ENCODE assay signal across 17 cellular contexts in the genomic region with DNA sequence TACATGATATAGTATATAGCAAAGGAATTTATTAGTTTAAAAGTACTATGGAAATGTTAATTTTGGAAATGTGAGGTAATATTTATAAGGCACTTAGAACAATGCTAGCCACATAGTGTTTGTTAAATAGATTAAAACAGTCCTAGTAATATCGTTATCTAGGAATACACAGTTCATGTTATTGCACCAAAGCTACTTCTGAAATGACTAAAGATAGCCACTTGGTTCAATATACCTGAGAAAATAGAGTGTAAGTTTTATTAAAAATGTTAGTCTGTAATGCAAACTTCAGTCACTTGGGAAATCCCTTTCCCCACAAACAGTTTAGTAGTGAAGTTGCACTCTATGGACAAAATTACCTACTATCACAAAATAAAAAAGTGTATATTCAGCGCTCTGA. TPM values are rescaled to one million over a fixed set of nuclear protein-coding genes. Genes with fewer than 3 reads are reported as not detected.
DNase-seq lines count a peak whose midpoint lies in the region; ATAC-seq, FAIRE-seq and TF ChIP-seq lines count a peak whose summit lies in the region.
"Had no signal": no experiment of that assay in that cellular context is flagged by ENCODE, and none has a peak within 500 bp of the region (broad histone marks: within the 10 kb centered on the region; RNA-seq: fewer than 3 reads in every experiment).

No MANE protein-coding gene starts in this region.

- peak overlapping the region; percentile 2 to 54 for H3K27ac ChIP-seq in liver (ENCODE audit: low read depth in 1 of 2, low read length in 2 of 2)
- no peak overlapping the region for H3K27ac ChIP-seq in HepG2 (ENCODE audit: extremely low read length, insufficient read depth, low read length)
- peak overlapping the region in 2 of 3 donors; percentile 19 to 28 for H3K27ac ChIP-seq in right lobe of liver
- H3K27ac ChIP-seq in CD4-positive, alpha-beta T cell (ENCODE audit: low read depth, low read length): no peak overlapping the region
- no peak overlapping the region for H3K27ac ChIP-seq in aorta (ENCODE audit: low read depth in 1 of 2, low read length in 2 of 2)

- no peak for TF ChIP-seq RAD21 in liver (IDR thresholded peaks at IDR 0.05)
- no peak for TF ChIP-seq RAD21 in HepG2 (CRISPR knock-in tag; IDR thresholded peaks at IDR 0.05)

- no peaks in the 10 kb centered on the region for H3K27me3 Mint-ChIP-seq in activated T-helper 17 cell treated with anti-CD3 and anti-CD28 coated beads, Interleukin-2, amount 50 U/mL, for 72 hours
- no peaks in the 10 kb centered on the region for H3K27me3 Mint-ChIP-seq in CD4-positive, alpha-beta T cell
- H3K27me3 Mint-ChIP-seq: CD4-positive, CD25-positive, alpha-beta regulatory T cell had no signal

- TF ChIP-seq CTCF in liver (IDR thresholded peaks at IDR 0.05; ENCODE audit: low read depth, low read length, missing input control): no peak
- TF ChIP-seq CTCF in HepG2 (CRISPR knock-in tag; IDR thresholded peaks at IDR 0.05): no peak
- no peak for TF ChIP-seq CTCF in right lobe of liver (IDR thresholded peaks at IDR 0.05)
- TF ChIP-seq CTCF in CD4-positive, alpha-beta T cell (IDR thresholded peaks at IDR 0.05): no peak

- no peaks in the 10 kb centered on the region for H4K20me1 ChIP-seq in HepG2 (ENCODE audit: insufficient read depth, low read length)

- no peak overlapping the region for H3K9ac ChIP-seq in liver (ENCODE audit: low read depth in 1 of 2, low read length in 2 of 2)
- H3K9ac ChIP-seq in HepG2 (ENCODE audit: insufficient read depth, low read depth, low read length): no peak overlapping the region

- POLR2A ChIA-PET in HepG2 (lab: Yijun Ruan, JAX): no interaction called here
- POLR2A ChIA-PET in CD4-positive, alpha-beta T cell (lab: Charles Lee): no interaction called here

- H3K27ac Mint-ChIP-seq in activated T-helper 17 cell treated with anti-CD3 and anti-CD28 coated beads, Interleukin-2, amount 50 U/mL, for 72 hours: no peak overlapping the region
- peak overlapping the region; percentile 73 for H3K27ac Mint-ChIP-seq in stimulated activated effector memory CD8-positive, alpha-beta T cell treated with anti-CD3 and anti-CD28 coated beads, Interleukin-12 subunit alpha, Interleukin-12 subunit beta, amount 100 ng/mL, for 72 hours
- H3K27ac Mint-ChIP-seq in CD4-positive, alpha-beta T cell: no peak overlapping the region
- H3K27ac Mint-ChIP-seq: CD4-positive, CD25-positive, alpha-beta regulatory T cell; GM23338 had no signal

- in situ Hi-C loops in HepG2 (cut with HindIII; ENCODE audit: extremely low pct_ligation_motif_present, low pct_unique_long_range_greater_than_20kb): no loop called here

- CTCF ChIA-PET in HepG2 (lab: Yijun Ruan, JAX; ENCODE audit: low intra/inter-chr PET ratio, low total read pairs): no interaction called here
- CTCF ChIA-PET in CD4-positive, alpha-beta T cell (lab: Charles Lee): no interaction called here

- no peak overlapping the region for H3K4me2 ChIP-seq in HepG2 (ENCODE audit: low read depth, low read length)
- H3K4me2 ChIP-seq: GM23338 had no signal

- TF ChIP-seq EP300 in HepG2 (IDR thresholded peaks at IDR 0.05; ENCODE audit: low read depth in 2 of 2, low read length in 2 of 2) (no peak), HepG2 (CRISPR knock-in tag; IDR thresholded peaks at IDR 0.05; ENCODE audit: borderline replicate concordance) (no peak)

- DNase-seq in HepG2 (ENCODE audit: low spot score) (no peak), right lobe of liver (no peak), HPDE6-E6E7 (ENCODE audit: extremely low spot score) (no peak), aorta (no peak)
- no peak for DNase-seq in stimulated activated effector memory CD8-positive, alpha-beta T cell treated with anti-CD3 and anti-CD28 coated beads, Interleukin-12 subunit alpha, Interleukin-12 subunit beta, amount 100 ng/mL, for 72 hours (ENCODE audit: low spot score in 2 of 2)
- no peak for DNase-seq in CD4-positive, alpha-beta T cell
- DNase-seq: ACHN; BE2C; C1 segment of cervical spinal cord; Caco-2; CD4-positive, CD25-positive, alpha-beta regulatory T cell; GDM1 had no signal

- H3K9me3 ChIP-seq in liver (ENCODE audit: control insufficient read depth in 4 of 4, low read length in 3 of 4) (no peaks in the 10 kb centered on the region), HepG2 (ENCODE audit: low read length) (no peaks in the 10 kb centered on the region), right lobe of liver (no peaks in the 10 kb centered on the region), aorta (ENCODE audit: control insufficient read depth, low read length) (no peaks in the 10 kb centered on the region)
- no peaks in the 10 kb centered on the region for H3K9me3 ChIP-seq in CD4-positive, alpha-beta T cell (ENCODE audit: control insufficient read depth, low read length)
- H3K9me3 ChIP-seq: BE2C, Caco-2 had no signal

- no peak overlapping the region for H3K4me3 ChIP-seq in liver (ENCODE audit: low read depth in 1 of 3, low read length in 3 of 3)
- no peak overlapping the region for H3K4me3 ChIP-seq in HepG2 (replicated peaks in 1 of 3; ENCODE audit: insufficient read depth in 1 of 3, low read depth in 2 of 3, low read length in 3 of 3)
- H3K4me3 ChIP-seq in right lobe of liver: no peak overlapping the region
- no peak overlapping the region for H3K4me3 ChIP-seq in aorta (ENCODE audit: low read length in 2 of 2)
- H3K4me3 ChIP-seq: GM23338, K562 had no signal

- no peak overlapping the region for H2AFZ ChIP-seq in HepG2 (ENCODE audit: low read length)
- H2AFZ ChIP-seq: GM23338 had no signal

- TF ChIP-seq POLR2A in HepG2 (IDR thresholded peaks at IDR 0.05; ENCODE audit: insufficient read depth in 1 of 2, low read depth in 2 of 2, low read length in 2 of 2) (no peak), right lobe of liver (IDR thresholded peaks at IDR 0.05) (no peak)

- H3K4me3 Mint-ChIP-seq in activated T-helper 17 cell treated with anti-CD3 and anti-CD28 coated beads, Interleukin-2, amount 50 U/mL, for 72 hours: no peak overlapping the region
- no peak overlapping the region for H3K4me3 Mint-ChIP-seq in stimulated activated effector memory CD8-positive, alpha-beta T cell treated with anti-CD3 and anti-CD28 coated beads, Interleukin-12 subunit alpha, Interleukin-12 subunit beta, amount 100 ng/mL, for 72 hours
- no peak overlapping the region for H3K4me3 Mint-ChIP-seq in CD4-positive, alpha-beta T cell
- H3K4me3 Mint-ChIP-seq: CD4-positive, CD25-positive, alpha-beta regulatory T cell; GM23338 had no signal

- H3K9me3 Mint-ChIP-seq in activated T-helper 17 cell treated with anti-CD3 and anti-CD28 coated beads, Interleukin-2, amount 50 U/mL, for 72 hours: no peaks in the 10 kb centered on the region
- H3K9me3 Mint-ChIP-seq in stimulated activated effector memory CD8-positive, alpha-beta T cell treated with anti-CD3 and anti-CD28 coated beads, Interleukin-12 subunit alpha, Interleukin-12 subunit beta, amount 100 ng/mL, for 72 hours: no peaks in the 10 kb centered on the region
- H3K9me3 Mint-ChIP-seq in CD4-positive, alpha-beta T cell: no peaks in the 10 kb centered on the region
- H3K9me3 Mint-ChIP-seq: GM23338 had no signal

- H3K36me3 Mint-ChIP-seq in activated T-helper 17 cell treated with anti-CD3 and anti-CD28 coated beads, Interleukin-2, amount 50 U/mL, for 72 hours (ENCODE audit: low read depth): peaks cover 81% of the 10 kb centered on the region
- H3K36me3 Mint-ChIP-seq in stimulated activated effector memory CD8-positive, alpha-beta T cell treated with anti-CD3 and anti-CD28 coated beads, Interleukin-12 subunit alpha, Interleukin-12 subunit beta, amount 100 ng/mL, for 72 hours: peaks cover 77% of the 10 kb centered on the region
- H3K36me3 Mint-ChIP-seq in CD4-positive, alpha-beta T cell (ENCODE audit: low read depth): peaks cover 79% of the 10 kb centered on the region

- no peaks in the 10 kb centered on the region for H3K79me2 ChIP-seq in HepG2 (ENCODE audit: insufficient read depth, low read length)

- peaks cover 1 to 25% (median 20%) of the 10 kb centered on the region in 4 donors for H3K36me3 ChIP-seq in liver (ENCODE audit: control insufficient read depth in 4 of 4, insufficient read depth in 3 of 4, low read depth in 1 of 4, low read length in 3 of 4)
- peaks cover 10 to 49% of the 10 kb centered on the region in 2 experiments for H3K36me3 ChIP-seq in HepG2 (replicated peaks in 1 of 2; ENCODE audit: control insufficient read depth in 1 of 2, insufficient read depth in 2 of 2, low read length in 2 of 2)
- peaks cover 0 to 17% (median 4%) of the 10 kb centered on the region in 4 donors for H3K36me3 ChIP-seq in right lobe of liver
- no peaks in the 10 kb centered on the region for H3K36me3 ChIP-seq in aorta (ENCODE audit: control insufficient read depth in 1 of 2, insufficient read depth in 2 of 2, low read length in 1 of 2)
- H3K36me3 ChIP-seq: BE2C had no signal

- 92% methylated on average over 2 of the region's 2 CpGs for WGBS in liver
- WGBS in HepG2 (ENCODE audit: low lambda C conversion rate): 100% methylated on average over 2 of the region's 2 CpGs
- 86% methylated on average over 2 of the region's 2 CpGs for WGBS in right lobe of liver (ENCODE audit: insufficient coverage, low coverage, low lambda C conversion rate, missing lambda C conversion rate)
- WGBS in aorta, 2 donors: 91 to 97% methylated on average over 2 of the region's 2 CpGs

- ATAC-seq in HepG2: no peak
- peak; percentile 51 for ATAC-seq in activated T-helper 17 cell treated with anti-CD3 and anti-CD28 coated beads, Interleukin-2, amount 50 U/mL, for 72 hours (replicated peaks)
- ATAC-seq in right lobe of liver: no peak
- peak; percentile 59 for ATAC-seq in stimulated activated effector memory CD8-positive, alpha-beta T cell treated with anti-CD3 and anti-CD28 coated beads, Interleukin-12 subunit alpha, Interleukin-12 subunit beta, amount 100 ng/mL, for 72 hours
- no peak for ATAC-seq in CD4-positive, alpha-beta T cell (ENCODE audit: poor library complexity)
- ATAC-seq in aorta (ENCODE audit: low FRiP score): no peak
- ATAC-seq: GM23338, K562 had no signal

- no peaks in the 10 kb centered on the region for H3K27me3 ChIP-seq in liver (ENCODE audit: control insufficient read depth in 4 of 4, insufficient read depth in 4 of 4, low read length in 3 of 4)
- no peaks in the 10 kb centered on the region for H3K27me3 ChIP-seq in HepG2 (ENCODE audit: control insufficient read depth in 1 of 2, insufficient read depth in 2 of 2, low read length in 2 of 2)
- no peaks in the 10 kb centered on the region for H3K27me3 ChIP-seq in right lobe of liver
- no peaks in the 10 kb centered on the region for H3K27me3 ChIP-seq in CD4-positive, alpha-beta T cell (ENCODE audit: control insufficient read depth, insufficient read depth, low read length)
- no peaks in the 10 kb centered on the region for H3K27me3 ChIP-seq in aorta (ENCODE audit: control insufficient read depth in 1 of 2, insufficient read depth in 2 of 2, low read length in 1 of 2)

- intact Hi-C loops in HepG2 (cut with micrococcal nuclease; ENCODE audit: unreplicated experiment) (no loop called here), right lobe of liver (cut with DNase I) (no loop called here), aorta (cut with DNase I) (no loop called here)
- intact Hi-C loops in CD4-positive, alpha-beta T cell (cut with DNase I, micrococcal nuclease): no loop called here

- FAIRE-seq in HepG2 (lab: Jason Lieb, UNC): no peak
- FAIRE-seq: D721Med, K562 had no signal

- peaks cover 0 to 8% (median 2%) of the 10 kb centered on the region in 4 donors for H3K4me1 ChIP-seq in liver (ENCODE audit: control insufficient read depth in 4 of 4, insufficient read depth in 4 of 4, low read length in 3 of 4)
- no peaks in the 10 kb centered on the region for H3K4me1 ChIP-seq in HepG2 (ENCODE audit: insufficient read depth, low read length)
- peaks cover 0 to 6% (median 2%) of the 10 kb centered on the region in 4 donors for H3K4me1 ChIP-seq in right lobe of liver
- H3K4me1 ChIP-seq in aorta (ENCODE audit: control insufficient read depth in 1 of 2, insufficient read depth in 2 of 2, low read length in 2 of 2): no peaks in the 10 kb centered on the region
- H3K4me1 ChIP-seq: BE2C, Caco-2 had no signal

- H3K4me1 Mint-ChIP-seq in activated T-helper 17 cell treated with anti-CD3 and anti-CD28 coated beads, Interleukin-2, amount 50 U/mL, for 72 hours: no peaks in the 10 kb centered on the region
- peaks cover 13% of the 10 kb centered on the region for H3K4me1 Mint-ChIP-seq in stimulated activated effector memory CD8-positive, alpha-beta T cell treated with anti-CD3 and anti-CD28 coated beads, Interleukin-12 subunit alpha, Interleukin-12 subunit beta, amount 100 ng/mL, for 72 hours
- H3K4me1 Mint-ChIP-seq in CD4-positive, alpha-beta T cell (ENCODE audit: low read depth): no peaks in the 10 kb centered on the region

- BruUV-seq in HepG2 (replicated peaks; lab: Mats Ljungman, UMichigan): no TSS peak

RNA-seq across cellular contexts. Expression of gene F2R, which starts 15.4 kb away (rescaled TPM):
- 10 to 100 TPM in 1 of 2 donors, 1 to 10 TPM in 1; 9.0 to 18.7 TPM for total RNA-seq in liver
- polyA plus RNA-seq in liver: 10 to 100 TPM in 1 of 2 donors, 1 to 10 TPM in 1; 5.9 to 10.0 TPM
- total RNA-seq in HepG2 (2016; rRNA removed; fragmentation: Illumina TruSeq; extraction: Trizol): 4.6 and 8.3 TPM in 2 replicates
- total RNA-seq in HepG2 (2016; cell fraction: cytosol; rRNA removed; fragmentation: Illumina TruSeq; extraction: Trizol; ENCODE audit: low read depth): 0.40 and 0.97 TPM in 2 replicates
- 5.0 and 8.5 TPM in 2 replicates for total RNA-seq in HepG2 (2016; cell fraction: insoluble cytoplasmic fraction; rRNA removed; fragmentation: Illumina TruSeq; extraction: Trizol)
- total RNA-seq in HepG2 (2016; cell fraction: membrane; rRNA removed; fragmentation: Illumina TruSeq; extraction: Trizol): 3.6 and 3.7 TPM in 2 replicates
- 9.1 and 9.6 TPM in 2 replicates for total RNA-seq in HepG2 (2016; cell fraction: nucleus; rRNA removed; fragmentation: Illumina TruSeq; extraction: Trizol)
- 12.3 and 13.6 TPM in 2 replicates for polyA plus RNA-seq in HepG2 (2011; rRNA removed)
- 10.7 and 16.3 TPM in 2 replicates for polyA plus RNA-seq in HepG2 (2011; cell fraction: cytosol; rRNA removed)
- 2.4 and 3.8 TPM in 2 replicates for polyA plus RNA-seq in HepG2 (2011; cell fraction: nucleus; rRNA removed)
- polyA plus RNA-seq in HepG2 (2012): 5.7 and 5.9 TPM in 2 replicates
- polyA plus RNA-seq in HepG2 (2016; cell fraction: cytosol; fragmentation: Illumina TruSeq; extraction: Trizol; ENCODE audit: low read depth): 0.66 and 0.90 TPM in 2 replicates
- polyA plus RNA-seq in HepG2 (2016; cell fraction: insoluble cytoplasmic fraction; fragmentation: Illumina TruSeq; extraction: Trizol; ENCODE audit: low read depth): 5.5 and 5.8 TPM in 2 replicates
- polyA plus RNA-seq in HepG2 (2016; cell fraction: membrane; fragmentation: Illumina TruSeq; extraction: Trizol; ENCODE audit: low read depth): 1.6 and 2.1 TPM in 2 replicates
- 10.9 and 12.9 TPM in 2 replicates for polyA plus RNA-seq in HepG2 (2016; cell fraction: nucleus; fragmentation: Illumina TruSeq; extraction: Trizol; ENCODE audit: insufficient read depth, low read depth)
- 1.3 and 28.5 TPM in 2 replicates for polyA minus RNA-seq in HepG2 (2011; rRNA and poly(A)+ RNA removed; ENCODE audit: low replicate concordance)
- 8.1 and 10.8 TPM in 2 replicates for polyA minus RNA-seq in HepG2 (2011; cell fraction: cytosol; rRNA and poly(A)+ RNA removed)
- polyA minus RNA-seq in HepG2 (2011; cell fraction: nucleus; rRNA and poly(A)+ RNA removed): 4.8 and 6.0 TPM in 2 replicates
- total RNA-seq in activated T-helper 17 cell treated with anti-CD3 and anti-CD28 coated beads, Interleukin-2, amount 50 U/mL, for 72 hours: 10 to 100 TPM in 1 of 2 donors, 1 to 10 TPM in 1; 9.4 to 33.4 TPM
- total RNA-seq in right lobe of liver: 10 to 100 TPM in 5 of 6 experiments, 1 to 10 TPM in 1; 3.5 to 18.4 (median 11.4) TPM
- 1 to 10 TPM; 1.9 to 2.7 TPM for total RNA-seq in CD4-positive, alpha-beta T cell
- total RNA-seq in aorta: 10 to 100 TPM; 17.8 to 22.0 TPM
- polyA plus RNA-seq in aorta: 100 to 1,000 TPM in 1 of 2 donors, 10 to 100 TPM in 1; 22.3 to 185 TPM

Comparison
In these comparisons a context has a peak if more than half of its experiments do, and no peak if none do; other contexts are left out.
1. H3K27ac ChIP-seq: peak in liver (2 of 2) and right lobe of liver (2 of 3); none in HepG2 (single experiment), CD4-positive, alpha-beta T cell (single experiment) and aorta (0 of 2).
2. ATAC-seq: peak in activated T-helper 17 cell treated with anti-CD3 and anti-CD28 coated beads, Interleukin-2, amount 50 U/mL, for 72 hours (single experiment) and stimulated activated effector memory CD8-positive, alpha-beta T cell treated with anti-CD3 and anti-CD28 coated beads, Interleukin-12 subunit alpha, Interleukin-12 subunit beta, amount 100 ng/mL, for 72 hours (single experiment); none in HepG2 (single experiment), right lobe of liver (0 of 4), CD4-positive, alpha-beta T cell (single experiment) and aorta (single experiment).